Comparison of ENCODE assay signal across 20 cellular contexts in genomic region chr17:72579990-72580320, GRCh38.
"Had no signal": no experiment of that assay in that cellular context is flagged by ENCODE, and none has a peak within 500 bp of the region (broad histone marks: within the 10 kb centered on the region; RNA-seq: fewer than 3 reads in every experiment).

No MANE protein-coding gene starts in this region.

- H3K4me3 ChIP-seq: left lung, lung, neural progenitor cell, prostate gland, right atrium auricular region, transverse colon, uterus had no signal

- H3K4me1 ChIP-seq: left lung, prostate gland, right atrium auricular region, uterus had no signal

- H3K9me3 ChIP-seq: left lung, prostate gland, right atrium auricular region, transverse colon, uterus had no signal

- H3K4me2 ChIP-seq: neural progenitor cell had no signal

- H2AFZ ChIP-seq: neural progenitor cell had no signal

- DNase-seq: activated CD4-positive, alpha-beta T cell treated with anti-CD3 and anti-CD28 coated beads for 1 hour; activated CD4-positive, alpha-beta T cell treated with anti-CD3 and anti-CD28 coated beads, Interleukin-2, amount 50 U/mL, for 1 hour; activated CD8-positive, alpha-beta T cell treated with anti-CD3 and anti-CD28 coated beads, Interleukin-2, amount 10 ng/mL, durations not matched to agents 7 days and 5 days; activated gamma-delta T cell; activated naive CD4-positive, alpha-beta T cell treated with anti-CD3 and anti-CD28 coated beads, Interleukin-2, amount 50 U/mL, for 16 hours; activated naive CD8-positive, alpha-beta T cell treated with anti-CD3 and anti-CD28 coated beads, Interleukin-2, amount 50 U/mL, for 24 hours; effector CD4-positive, alpha-beta T cell; erythroblast; kidney glomerular epithelial cell; naive thymus-derived CD8-positive, alpha-beta T cell; stimulated activated CD4-positive, alpha-beta T cell treated with anti-CD3 and anti-CD28 coated beads, Interleukin-12 subunit alpha, Interleukin-12 subunit beta, amount 100 ng/mL, for 4 hours; stimulated activated CD4-positive, alpha-beta T cell treated with anti-CD3 and anti-CD28 coated beads, Interleukin-1b, Interleukin-23, amount 100 ng/mL, for 48 hours; uterus had no signal

- ATAC-seq: activated CD8-positive, alpha-beta T cell treated with anti-CD3 and anti-CD28 coated beads, Interleukin-2, amount 10 ng/mL, durations not matched to agents 7 days and 5 days; activated naive CD8-positive, alpha-beta T cell treated with anti-CD3 and anti-CD28 coated beads, Interleukin-2, amount 50 U/mL, for 24 hours; naive thymus-derived CD8-positive, alpha-beta T cell had no signal

- H3K27me3 ChIP-seq: foreskin keratinocyte, neural progenitor cell, right atrium auricular region, transverse colon, uterus had no signal

- H3K27ac ChIP-seq: left lung, neural progenitor cell, right atrium auricular region, uterus had no signal

- H3K36me3 ChIP-seq: left lung, neural progenitor cell, prostate gland, right atrium auricular region, transverse colon, uterus had no signal
